In genomic region chr14:63404906-63405305, GRCh38 we compare ENCODE assay signal across 19 cellular contexts.
"Had no signal": no experiment of that assay in that cellular context is flagged by ENCODE, and none has a peak within 500 bp of the region (broad histone marks: within the 10 kb centered on the region; RNA-seq: fewer than 3 reads in every experiment).

No MANE protein-coding gene starts in this region.

- FAIRE-seq: endothelial cell of umbilical vein had no signal

- H3K27me3 Mint-ChIP-seq: activated CD4-positive, alpha-beta memory T cell treated with anti-CD3 and anti-CD28 coated beads for 36 hours; activated CD4-positive, alpha-beta T cell treated with anti-CD3 and anti-CD28 coated beads for 36 hours; central memory CD8-positive, alpha-beta T cell; T-cell had no signal

- H3K27ac ChIP-seq: WERI-Rb-1 had no signal

- ATAC-seq: activated CD4-positive, alpha-beta T cell treated with anti-CD3 and anti-CD28 coated beads for 36 hours; activated naive CD4-positive, alpha-beta T cell treated with anti-CD3 and anti-CD28 coated beads, Interleukin-2, amount 50 U/mL, for 72 hours; T-cell had no signal

- H3K4me3 Mint-ChIP-seq: activated CD4-positive, alpha-beta memory T cell treated with anti-CD3 and anti-CD28 coated beads for 36 hours; activated CD4-positive, alpha-beta T cell treated with anti-CD3 and anti-CD28 coated beads for 36 hours; central memory CD8-positive, alpha-beta T cell; T-cell had no signal

- DNase-seq: activated CD4-positive, alpha-beta memory T cell treated with anti-CD3 and anti-CD28 coated beads for 36 hours; activated CD4-positive, alpha-beta T cell treated with anti-CD3 and anti-CD28 coated beads for 36 hours; activated gamma-delta T cell; activated T-cell treated with anti-CD3 and anti-CD28 coated beads, Interleukin-2, amount 50 U/mL, for 48 hours; cortex of kidney; effector CD4-positive, alpha-beta T cell; foreskin fibroblast; glutamatergic neuron; kidney glomerular epithelial cell; stimulated activated CD4-positive, alpha-beta T cell treated with anti-CD3 and anti-CD28 coated beads, Interleukin-15, amount 100 ng/mL, for 24 hours; stimulated activated CD4-positive, alpha-beta T cell treated with anti-CD3 and anti-CD28 coated beads, Interleukin-4, amount 100 ng/mL, for 1 hour; stimulated activated naive CD4-positive, alpha-beta T cell; T-cell; T1000; trophoblast cell; WERI-Rb-1 had no signal

- H3K9me3 Mint-ChIP-seq: activated CD4-positive, alpha-beta memory T cell treated with anti-CD3 and anti-CD28 coated beads for 36 hours; activated naive CD4-positive, alpha-beta T cell treated with anti-CD3 and anti-CD28 coated beads, Interleukin-2, amount 50 U/mL, for 72 hours; central memory CD8-positive, alpha-beta T cell; T-cell had no signal

- H3K27ac Mint-ChIP-seq: activated CD4-positive, alpha-beta memory T cell treated with anti-CD3 and anti-CD28 coated beads for 36 hours; activated CD4-positive, alpha-beta T cell treated with anti-CD3 and anti-CD28 coated beads for 36 hours; activated naive CD4-positive, alpha-beta T cell treated with anti-CD3 and anti-CD28 coated beads, Interleukin-2, amount 50 U/mL, for 72 hours had no signal
